Comparison of ENCODE assay signal across 8 cellular contexts in genomic region chr17:46977348-46977747, GRCh38. TPM values are rescaled to one million over a fixed set of nuclear protein-coding genes. Genes with fewer than 3 reads are reported as not detected.
DNase-seq lines count a peak whose midpoint lies in the region; ATAC-seq and TF ChIP-seq lines count a peak whose summit lies in the region.

No MANE protein-coding gene starts in this region.

- CTCF ChIA-PET in Caco-2 (lab: Charles Lee), result interaction anchor here (1.0 kb wide), 1 partner anchor 35 kb away, joined by 3 read pairs; no protein-coding TSS in a partner anchor

- TF ChIP-seq CTCF in Caco-2 (IDR thresholded peaks at IDR 0.05; ENCODE audit: insufficient read depth in 1 of 2, low read depth in 1 of 2, low read length in 1 of 2, severe bottlenecking in 1 of 2, unreplicated experiment in 1 of 2), result peak; percentile 54 to 66
- peak; percentile 15 for TF ChIP-seq CTCF in liver (IDR thresholded peaks at IDR 0.05; ENCODE audit: low read depth, low read length, missing input control)

- H3K27me3 Mint-ChIP-seq in Caco-2 (ENCODE audit: insufficient read depth, unreplicated experiment) (peaks cover 33% of the 10 kb centered on the region), IgD-negative memory B cell (peaks cover 40% of the 10 kb centered on the region)
- H3K27me3 Mint-ChIP-seq in stimulated activated naive B cell treated with anti-CD40 and anti-IgM and Interleukin-4, amounts not matched to agents 10 μg/mL and 1 μg/mL and 100 μg/mL, for 72 hours, result peaks cover 35 to 46% of the 10 kb centered on the region in 2 donors

- peak in 1 of 2 donors; percentile 63 for TF ChIP-seq RAD21 in liver (IDR thresholded peaks at IDR 0.05)

- H3K27ac ChIP-seq in liver (ENCODE audit: low read depth in 1 of 2, low read length in 2 of 2), result no peak overlapping the region

- no peak for ATAC-seq in Right ventricle myocardium inferior
- ATAC-seq in stimulated activated naive B cell treated with anti-CD40 and anti-IgM and Interleukin-4, amounts not matched to agents 10 μg/mL and 1 μg/mL and 100 μg/mL, for 72 hours (replicated peaks), result no peak

- H3K4me3 ChIP-seq in Caco-2 (ENCODE audit: low read depth, low read length) (no peak overlapping the region), adipocyte (ENCODE audit: low read length) (no peak overlapping the region), liver (ENCODE audit: low read depth in 1 of 3, low read length in 3 of 3) (no peak overlapping the region)

- H3K9me3 Mint-ChIP-seq in Caco-2 (ENCODE audit: unreplicated experiment) (no peaks in the 10 kb centered on the region), IgD-negative memory B cell (no peaks in the 10 kb centered on the region)
- no peaks in the 10 kb centered on the region for H3K9me3 Mint-ChIP-seq in stimulated activated naive B cell treated with anti-CD40 and anti-IgM and Interleukin-4, amounts not matched to agents 10 μg/mL and 1 μg/mL and 100 μg/mL, for 72 hours

- H3K4me1 Mint-ChIP-seq in Caco-2 (ENCODE audit: low read depth, unreplicated experiment) (peaks cover 6% of the 10 kb centered on the region), IgD-negative memory B cell (peaks cover 6 to 10% (median 9%) of the 10 kb centered on the region in 3 donors)
- peaks cover 13 to 23% of the 10 kb centered on the region in 2 donors for H3K4me1 Mint-ChIP-seq in stimulated activated naive B cell treated with anti-CD40 and anti-IgM and Interleukin-4, amounts not matched to agents 10 μg/mL and 1 μg/mL and 100 μg/mL, for 72 hours

- BruUV-seq in Caco-2 (replicated peaks; lab: Mats Ljungman, UMichigan), result no TSS peak

- H3K36me3 Mint-ChIP-seq in Caco-2 (ENCODE audit: insufficient read depth, unreplicated experiment) (no peaks in the 10 kb centered on the region), IgD-negative memory B cell (peaks cover 8% of the 10 kb centered on the region)
- H3K36me3 Mint-ChIP-seq in stimulated activated naive B cell treated with anti-CD40 and anti-IgM and Interleukin-4, amounts not matched to agents 10 μg/mL and 1 μg/mL and 100 μg/mL, for 72 hours, result peaks cover 3 to 11% of the 10 kb centered on the region in 2 donors

- peaks cover 8% of the 10 kb centered on the region; the same call in 1 of the 2 replicates for H3K4me1 ChIP-seq in Caco-2
- H3K4me1 ChIP-seq in adipocyte (ENCODE audit: control insufficient read depth, insufficient read depth, low read length), result peaks cover 9% of the 10 kb centered on the region
- H3K4me1 ChIP-seq in liver (ENCODE audit: control insufficient read depth in 4 of 4, insufficient read depth in 4 of 4, low read length in 3 of 4), result peaks cover 11 to 19% (median 16%) of the 10 kb centered on the region in 4 donors

- 62% methylated on average over 7 of the region's 7 CpGs for WGBS in liver

- POLR2A ChIA-PET in Caco-2 (lab: Charles Lee), result interaction anchor here (0.6 kb wide), 1 partner anchor 8 kb away, joined by 4 read pairs; no protein-coding TSS in a partner anchor

- peaks cover 6% of the 10 kb centered on the region for H3K27me3 ChIP-seq in Caco-2 (replicated peaks; ENCODE audit: control insufficient read depth, insufficient read depth, low read length)
- peaks cover 53% of the 10 kb centered on the region for H3K27me3 ChIP-seq in adipocyte (replicated peaks; ENCODE audit: control insufficient read depth, insufficient read depth, low read length)
- no peaks in the 10 kb centered on the region for H3K27me3 ChIP-seq in liver (ENCODE audit: control insufficient read depth in 4 of 4, insufficient read depth in 4 of 4, low read length in 3 of 4)

- H3K9ac ChIP-seq in adipocyte (ENCODE audit: low read length), result no peak overlapping the region
- no peak overlapping the region for H3K9ac ChIP-seq in liver (ENCODE audit: low read depth in 1 of 2, low read length in 2 of 2)

- H3K27ac Mint-ChIP-seq in Caco-2 (ENCODE audit: unreplicated experiment) (no peak overlapping the region), IgD-negative memory B cell (no peak overlapping the region)
- H3K27ac Mint-ChIP-seq in stimulated activated naive B cell treated with anti-CD40 and anti-IgM and Interleukin-4, amounts not matched to agents 10 μg/mL and 1 μg/mL and 100 μg/mL, for 72 hours, result no peak overlapping the region

- H3K9me3 ChIP-seq in Caco-2, result no peaks in the 10 kb centered on the region
- H3K9me3 ChIP-seq in adipocyte (ENCODE audit: control insufficient read depth, low read length), result no peaks in the 10 kb centered on the region
- no peaks in the 10 kb centered on the region for H3K9me3 ChIP-seq in liver (ENCODE audit: control insufficient read depth in 4 of 4, low read length in 3 of 4)

- DNase-seq in Caco-2, result peak; percentile 74 to 82
- DNase-seq in adipocyte (ENCODE audit: low read depth), result peak; percentile 34
- DNase-seq in GM19240 (ENCODE audit: insufficient read length, low spot score), result no peak
- no peak for DNase-seq in NCI-H2107 (lab: John Stamatoyannopoulos, UW)
- DNase-seq in Right ventricle myocardium inferior (ENCODE audit: missing footprints), result no peak
- no peak for DNase-seq in stimulated activated naive B cell treated with anti-CD40 and anti-IgM and Interleukin-4, amounts not matched to agents 10 μg/mL and 1 μg/mL and 100 μg/mL, for 72 hours

- intact Hi-C loops in Caco-2 (cut with micrococcal nuclease; ENCODE audit: unreplicated experiment) (no loop called here), Right ventricle myocardium inferior (cut with DNase I) (no loop called here)

- H3K36me3 ChIP-seq in Caco-2 (ENCODE audit: control insufficient read depth, insufficient read depth, low read length) (no peaks in the 10 kb centered on the region), adipocyte (ENCODE audit: control insufficient read depth, insufficient read depth, low read length, severe bottlenecking) (no peaks in the 10 kb centered on the region), liver (ENCODE audit: control insufficient read depth in 4 of 4, insufficient read depth in 3 of 4, low read depth in 1 of 4, low read length in 3 of 4) (no peaks in the 10 kb centered on the region)

- H3K4me3 Mint-ChIP-seq in Caco-2 (ENCODE audit: unreplicated experiment) (no peak overlapping the region), IgD-negative memory B cell (peak overlapping the region; percentile 12 to 78 (median 74))
- H3K4me3 Mint-ChIP-seq in stimulated activated naive B cell treated with anti-CD40 and anti-IgM and Interleukin-4, amounts not matched to agents 10 μg/mL and 1 μg/mL and 100 μg/mL, for 72 hours, result no peak overlapping the region

TF ChIP-seq in liver, 16 proteins besides CTCF, POLR2A, EP300 and RAD21 (continues in another document):
- TF ChIP-seq HNF4G (IDR thresholded peaks at IDR 0.05) (no peak), HNF4A (conservative IDR thresholded peaks at IDR 0.05) (no peak), YY1 (IDR thresholded peaks at IDR 0.05) (no peak), JUND (IDR thresholded peaks at IDR 0.05) (no peak), RXRA (IDR thresholded peaks at IDR 0.05) (no peak), NR2F2 (IDR thresholded peaks at IDR 0.05) (no peak), FOXA1 (IDR thresholded peaks at IDR 0.05) (no peak), EGR1 (IDR thresholded peaks at IDR 0.05; ENCODE audit: low read depth in 2 of 2) (no peak), ATF3 (IDR thresholded peaks at IDR 0.05) (no peak)
- TF ChIP-seq, protein P1, sequence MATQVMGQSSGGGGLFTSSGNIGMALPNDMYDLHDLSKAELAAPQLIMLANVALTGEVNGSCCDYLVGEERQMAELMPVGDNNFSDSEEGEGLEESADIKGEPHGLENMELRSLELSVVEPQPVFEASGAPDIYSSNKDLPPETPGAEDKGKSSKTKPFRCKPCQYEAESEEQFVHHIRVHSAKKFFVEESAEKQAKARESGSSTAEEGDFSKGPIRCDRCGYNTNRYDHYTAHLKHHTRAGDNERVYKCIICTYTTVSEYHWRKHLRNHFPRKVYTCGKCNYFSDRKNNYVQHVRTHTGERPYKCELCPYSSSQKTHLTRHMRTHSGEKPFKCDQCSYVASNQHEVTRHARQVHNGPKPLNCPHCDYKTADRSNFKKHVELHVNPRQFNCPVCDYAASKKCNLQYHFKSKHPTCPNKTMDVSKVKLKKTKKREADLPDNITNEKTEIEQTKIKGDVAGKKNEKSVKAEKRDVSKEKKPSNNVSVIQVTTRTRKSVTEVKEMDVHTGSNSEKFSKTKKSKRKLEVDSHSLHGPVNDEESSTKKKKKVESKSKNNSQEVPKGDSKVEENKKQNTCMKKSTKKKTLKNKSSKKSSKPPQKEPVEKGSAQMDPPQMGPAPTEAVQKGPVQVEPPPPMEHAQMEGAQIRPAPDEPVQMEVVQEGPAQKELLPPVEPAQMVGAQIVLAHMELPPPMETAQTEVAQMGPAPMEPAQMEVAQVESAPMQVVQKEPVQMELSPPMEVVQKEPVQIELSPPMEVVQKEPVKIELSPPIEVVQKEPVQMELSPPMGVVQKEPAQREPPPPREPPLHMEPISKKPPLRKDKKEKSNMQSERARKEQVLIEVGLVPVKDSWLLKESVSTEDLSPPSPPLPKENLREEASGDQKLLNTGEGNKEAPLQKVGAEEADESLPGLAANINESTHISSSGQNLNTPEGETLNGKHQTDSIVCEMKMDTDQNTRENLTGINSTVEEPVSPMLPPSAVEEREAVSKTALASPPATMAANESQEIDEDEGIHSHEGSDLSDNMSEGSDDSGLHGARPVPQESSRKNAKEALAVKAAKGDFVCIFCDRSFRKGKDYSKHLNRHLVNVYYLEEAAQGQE (IDR thresholded peaks at IDR 0.05), result no peak

RNA-seq across cellular contexts. Expression of gene RPRML, which starts 1.7 kb away (rescaled TPM):
- total RNA-seq in Caco-2 (2022), result not detected in 2 replicates
- 0.28 TPM for polyA plus RNA-seq in IgD-negative memory B cell
- not detected for total RNA-seq in liver
- polyA plus RNA-seq in liver, result under 1 TPM in 1 of 2 donors, not detected in 1; 0.06 TPM
- total RNA-seq in Right ventricle myocardium inferior, result not detected

RNA-seq across cellular contexts. Expression of gene GOSR2, which starts 54.4 kb away (rescaled TPM):
- total RNA-seq in Caco-2 (2022) (84.0 and 84.1 TPM in 2 replicates), liver (10 to 100 TPM; 19.9 to 43.8 TPM), Right ventricle myocardium inferior (35.2 TPM)
- polyA plus RNA-seq in IgD-negative memory B cell (49.2 TPM), liver (10 to 100 TPM; 20.6 to 21.4 TPM)

Comparison
In these comparisons a context has a peak if more than half of its experiments do, and no peak if none do; other contexts are left out.
1. DNase-seq: peak in Caco-2 (2 of 2) and adipocyte (single experiment); none in GM19240 (single experiment), NCI-H2107 (single experiment), Right ventricle myocardium inferior (single experiment) and stimulated activated naive B cell treated with anti-CD40 and anti-IgM and Interleukin-4, amounts not matched to agents 10 μg/mL and 1 μg/mL and 100 μg/mL, for 72 hours (single experiment).
2. H3K4me3 Mint-ChIP-seq: peak in IgD-negative memory B cell (4 of 4); none in Caco-2 (single experiment) and stimulated activated naive B cell treated with anti-CD40 and anti-IgM and Interleukin-4, amounts not matched to agents 10 μg/mL and 1 μg/mL and 100 μg/mL, for 72 hours (0 of 2).